8 cellular contexts compared by ENCODE assay signal in genomic region chr4:122732329-122733026, GRCh38. TPM values are rescaled to one million over a fixed set of nuclear protein-coding genes. Genes with fewer than 3 reads are reported as not detected.
DNase-seq lines count a peak whose midpoint lies in the region; ATAC-seq and TF ChIP-seq lines count a peak whose summit lies in the region.

TSS of gene BBS12 (plus strand) at chr4:122732704. CDS start at chr4:122741893, 9,189 bp downstream.

- peak; percentile 19 for TF ChIP-seq POLR2A in GM19099 (IDR thresholded peaks at IDR 0.05; ENCODE audit: extremely low read depth, insufficient read length, low read depth)

- ATAC-seq in HG03432 (IDR thresholded peaks at IDR 0.05; ENCODE audit: unreplicated experiment), result peak; percentile 99

- DNase-seq in Ammon's horn (ENCODE audit: low spot score) (peak; percentile 100), NCI-H446 treated with DMSO at 0.1 percent for 48 hours (lab: John Stamatoyannopoulos, UW) (peak; percentile 97), cerebellum (ENCODE audit: low spot score) (peak; percentile 97), islet precursor cell (peak; percentile 100)
- peak; percentile 97 for DNase-seq in activated CD4-positive, CD25-positive, alpha-beta regulatory T cell treated with anti-CD3 and anti-CD28 coated beads, Interleukin-2, amount 50 U/mL, for 72 hours
- peak; percentile 97 for DNase-seq in stimulated activated CD4-positive, alpha-beta T cell treated with anti-CD3 and anti-CD28 coated beads, Interleukin-12 subunit alpha, Interleukin-12 subunit beta, amount 100 ng/mL, for 4 hours

RNA-seq across cellular contexts. Expression of gene BBS12, which starts in this region (rescaled TPM):
- total RNA-seq in cerebellum, result 7.3 TPM

Comparison
In these comparisons a context has a peak if more than half of its experiments do, and no peak if none do; other contexts are left out.
1. Peak in every context shown above with its lines: DNase-seq and ATAC-seq.